16 cellular contexts compared by ENCODE assay signal in the genomic region with DNA sequence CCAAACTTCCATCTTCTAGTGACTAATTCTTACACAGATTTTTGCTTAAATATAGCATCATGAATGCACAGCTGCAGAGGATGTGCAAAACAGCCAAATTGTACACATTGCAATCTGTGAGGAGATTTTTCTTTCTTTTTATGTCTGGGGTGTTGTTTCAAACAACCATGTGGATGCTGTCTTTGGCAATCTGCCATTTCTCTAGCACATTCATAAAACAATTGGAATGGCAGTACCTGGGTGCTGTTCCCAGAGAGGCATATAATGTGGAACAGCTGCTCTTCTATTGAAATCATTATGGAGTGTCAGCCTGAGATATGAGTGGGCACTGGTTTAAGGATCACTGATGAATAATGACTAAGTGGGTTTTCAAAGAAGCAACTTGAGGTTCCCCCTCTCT.
DNase-seq lines count a peak whose midpoint lies in the region; ATAC-seq and TF ChIP-seq lines count a peak whose summit lies in the region.
"Had no signal": no experiment of that assay in that cellular context is flagged by ENCODE, and none has a peak within 500 bp of the region (broad histone marks: within the 10 kb centered on the region; RNA-seq: fewer than 3 reads in every experiment).

No MANE protein-coding gene starts in this region.

- no peak overlapping the region for H3K9ac ChIP-seq in neuronal stem cell (ENCODE audit: low read depth, low read length, poor library complexity)

- no peak overlapping the region for H3K4me3 ChIP-seq in SJCRH30
- H3K4me3 ChIP-seq in neuronal stem cell (ENCODE audit: low read length in 2 of 2) = no peak overlapping the region
- H3K4me3 ChIP-seq in upper lobe of right lung = no peak overlapping the region
- H3K4me3 ChIP-seq: pancreas, transverse colon had no signal

- H3K79me1 ChIP-seq in neuronal stem cell (ENCODE audit: low read depth, low read length) = no peaks in the 10 kb centered on the region

- no peak overlapping the region for H2AK5ac ChIP-seq in neuronal stem cell (ENCODE audit: low read depth, low read length)

- H3K27me3 ChIP-seq in SJCRH30 (no peaks in the 10 kb centered on the region), neuronal stem cell (ENCODE audit: control insufficient read depth in 3 of 3, insufficient read depth in 3 of 3, low read depth in 1 of 3, low read length in 3 of 3) (no peaks in the 10 kb centered on the region), upper lobe of right lung (no peaks in the 10 kb centered on the region)
- H3K27me3 ChIP-seq: pancreas, transverse colon had no signal

- no peak overlapping the region for H3K4ac ChIP-seq in neuronal stem cell (ENCODE audit: low read length)

- H2BK5ac ChIP-seq in neuronal stem cell (ENCODE audit: low read length) = no peak overlapping the region

- H2BK12ac ChIP-seq in neuronal stem cell (ENCODE audit: low read length) = no peak overlapping the region

- H3K27ac ChIP-seq in SJCRH30 = peak overlapping the region; percentile 55
- no peak overlapping the region for H3K27ac ChIP-seq in neuronal stem cell (replicated peaks; ENCODE audit: low read length)
- no peak overlapping the region for H3K27ac ChIP-seq in upper lobe of right lung
- H3K27ac ChIP-seq: pancreas, transverse colon had no signal

- peaks cover 21% of the 10 kb centered on the region for H3K4me1 ChIP-seq in SJCRH30
- H3K4me1 ChIP-seq in neuronal stem cell (ENCODE audit: control insufficient read depth in 2 of 2, insufficient read depth in 1 of 2, low read depth in 1 of 2, low read length in 2 of 2) = peaks cover 0 to 2% of the 10 kb centered on the region in 2 donors
- no peaks in the 10 kb centered on the region for H3K4me1 ChIP-seq in upper lobe of right lung
- H3K4me1 ChIP-seq: pancreas, transverse colon had no signal

- H4K91ac ChIP-seq in neuronal stem cell (ENCODE audit: low read depth, low read length, poor library complexity) = no peak overlapping the region

- H3K9me3 ChIP-seq in SJCRH30 (replicated peaks) (no peaks in the 10 kb centered on the region), neuronal stem cell (replicated peaks in 1 of 2; ENCODE audit: control insufficient read depth in 2 of 2, insufficient read depth in 1 of 2, low read depth in 1 of 2, low read length in 2 of 2) (no peaks in the 10 kb centered on the region), upper lobe of right lung (no peaks in the 10 kb centered on the region)
- H3K9me3 ChIP-seq: pancreas, transverse colon had no signal

- no peak for ATAC-seq in upper lobe of right lung
- ATAC-seq: activated T-cell treated with anti-CD3 and anti-CD28 coated beads, Interleukin-2, amount 50 U/mL, for 4 hours; left lobe of liver; pancreas had no signal

- no peak overlapping the region for H3K4me2 ChIP-seq in neuronal stem cell (ENCODE audit: insufficient read depth, low read length, poor library complexity, severe bottlenecking)

- DNase-seq in LHCN-M2 (ENCODE audit: low read depth) (peak; percentile 91), NCI-H2171 (lab: John Stamatoyannopoulos, UW) (peak; percentile 58), SJCRH30 (peak; percentile 66 to 83), neuronal stem cell (ENCODE audit: low spot score) (no peak), foreskin melanocyte (no peak), hippocampal formation (lab: John Stamatoyannopoulos, UW) (no peak), upper lobe of right lung (no peak)
- DNase-seq in activated CD4-positive, alpha-beta T cell treated with anti-CD3 and anti-CD28 coated beads, Interleukin-2, amount 50 U/mL, for 1 hour = no peak
- DNase-seq: activated CD4-positive, alpha-beta memory T cell treated with anti-CD3 and anti-CD28 coated beads for 36 hours; activated naive CD8-positive, alpha-beta T cell treated with anti-CD3 and anti-CD28 coated beads, Interleukin-2, amount 10 ng/mL, durations not matched to agents 7 days and 5 days; activated T-cell treated with anti-CD3 and anti-CD28 coated beads, Interleukin-2, amount 50 U/mL, for 4 hours; AML-193; effector memory CD4-positive, alpha-beta T cell; pancreas; transverse colon had no signal

- H2AFZ ChIP-seq in neuronal stem cell (ENCODE audit: low read length) = peak overlapping the region; percentile 49

- no peak overlapping the region for H2BK15ac ChIP-seq in neuronal stem cell (ENCODE audit: low read length)

- H4K8ac ChIP-seq in neuronal stem cell (ENCODE audit: low read depth, low read length) = no peak overlapping the region

- H3K18ac ChIP-seq in neuronal stem cell (ENCODE audit: low read length) = no peak overlapping the region

- TF ChIP-seq CTCF in upper lobe of right lung (IDR thresholded peaks at IDR 0.05) = no peak

- intact Hi-C loops in upper lobe of right lung (cut with DNase I) = no loop called here

- H2BK120ac ChIP-seq in neuronal stem cell (ENCODE audit: low read depth, low read length) = no peak overlapping the region

- no peaks in the 10 kb centered on the region for H3K36me3 ChIP-seq in SJCRH30
- H3K36me3 ChIP-seq in neuronal stem cell (replicated peaks in 1 of 2; ENCODE audit: control insufficient read depth in 2 of 2, insufficient read depth in 2 of 2, low read length in 2 of 2) = no peaks in the 10 kb centered on the region
- no peaks in the 10 kb centered on the region for H3K36me3 ChIP-seq in upper lobe of right lung
- H3K36me3 ChIP-seq: pancreas, transverse colon had no signal

- H3K23ac ChIP-seq in neuronal stem cell (ENCODE audit: low read depth, low read length, poor library complexity) = no peak overlapping the region

- H3K14ac ChIP-seq in neuronal stem cell (ENCODE audit: low read length) = no peak overlapping the region

Comparison
In these comparisons a context has a peak if more than half of its experiments do, and no peak if none do; other contexts are left out.
1. DNase-seq: peak in LHCN-M2 (single experiment), NCI-H2171 (single experiment) and SJCRH30 (2 of 2); none in neuronal stem cell (single experiment), activated CD4-positive, alpha-beta T cell treated with anti-CD3 and anti-CD28 coated beads, Interleukin-2, amount 50 U/mL, for 1 hour (single experiment), foreskin melanocyte (single experiment), hippocampal formation (0 of 2) and upper lobe of right lung (single experiment).